In genomic region chr5:180069589-180070247, GRCh38 we compare ENCODE assay signal across 8 cellular contexts. TPM values are rescaled to one million over a fixed set of nuclear protein-coding genes. Genes with fewer than 3 reads are reported as not detected.
DNase-seq lines count a peak whose midpoint lies in the region; ATAC-seq and TF ChIP-seq lines count a peak whose summit lies in the region.

No MANE protein-coding gene starts in this region.

- H3K27me3 Mint-ChIP-seq in activated CD4-positive, alpha-beta T cell treated with anti-CD3 and anti-CD28 coated beads, Interleukin-2, amount 10 ng/mL, durations not matched to agents 7 days and 5 days, result peaks cover 27% of the 10 kb centered on the region

- H3K36me3 ChIP-seq in Panc1 (ENCODE audit: control insufficient read depth, insufficient read depth, low read length), result no peaks in the 10 kb centered on the region; the same call in 1 of the 2 replicates
- no peaks in the 10 kb centered on the region for H3K36me3 ChIP-seq in neural cell (ENCODE audit: insufficient read depth, low read length)

- no peaks in the 10 kb centered on the region for H3K9me3 Mint-ChIP-seq in activated CD4-positive, alpha-beta T cell treated with anti-CD3 and anti-CD28 coated beads, Interleukin-2, amount 10 ng/mL, durations not matched to agents 7 days and 5 days

- POLR2A ChIA-PET in Panc1 (lab: Charles Lee), result no interaction called here
- POLR2A ChIA-PET in activated CD4-positive, alpha-beta T cell treated with anti-CD3 and anti-CD28 coated beads, Interleukin-2, amount 10 ng/mL, durations not matched to agents 7 days and 5 days (lab: Charles Lee), result no interaction called here

- peak; percentile 78 for DNase-seq in GDM1 (lab: John Stamatoyannopoulos, UW)
- DNase-seq in Panc1 (ENCODE audit: low read depth, low spot score), result no peak
- DNase-seq in epithelial cell of esophagus (ENCODE audit: low read depth), result peak; percentile 43
- no peak for DNase-seq in stimulated activated CD4-positive, alpha-beta T cell treated with anti-CD3 and anti-CD28 coated beads, Interleukin-1b, Interleukin-23, amount 100 ng/mL, for 48 hours
- DNase-seq in activated gamma-delta T cell treated with Interleukin-2 at 50 U/mL for 16 hours, result no peak
- no peak for DNase-seq in activated CD4-positive, alpha-beta T cell treated with anti-CD3 and anti-CD28 coated beads, Interleukin-2, amount 10 ng/mL, durations not matched to agents 7 days and 5 days

- TF ChIP-seq RAD21 in neural cell (conservative IDR thresholded peaks at IDR 0.05), result no peak

- peaks cover 63% of the 10 kb centered on the region for H3K79me2 ChIP-seq in neural cell (replicated peaks; ENCODE audit: insufficient read depth, low read length)

- no peaks in the 10 kb centered on the region for H3K36me3 Mint-ChIP-seq in activated CD4-positive, alpha-beta T cell treated with anti-CD3 and anti-CD28 coated beads, Interleukin-2, amount 10 ng/mL, durations not matched to agents 7 days and 5 days (ENCODE audit: low read depth)

- H3K4me3 Mint-ChIP-seq in activated CD4-positive, alpha-beta T cell treated with anti-CD3 and anti-CD28 coated beads, Interleukin-2, amount 10 ng/mL, durations not matched to agents 7 days and 5 days, result no peak overlapping the region

- H3K9me2 ChIP-seq in neural cell (ENCODE audit: insufficient read depth, low read length), result no peaks in the 10 kb centered on the region

- H3K9me3 ChIP-seq in Panc1 (ENCODE audit: control insufficient read depth, insufficient read depth, low read depth, low read length) (peaks cover 6% of the 10 kb centered on the region; the same call in 1 of the 2 replicates), neural cell (ENCODE audit: low read length) (no peaks in the 10 kb centered on the region)

- peak overlapping the region; percentile 80 to 91 for H3K4me3 ChIP-seq in Panc1 (ENCODE audit: low read depth in 2 of 2, low read length in 2 of 2)
- H3K4me3 ChIP-seq in epithelial cell of esophagus (ENCODE audit: low read length), result peak overlapping the region; percentile 77
- H3K4me3 ChIP-seq in neural cell (ENCODE audit: low read length), result peak overlapping the region; percentile 96

- H3K9ac ChIP-seq in neural cell (ENCODE audit: low read length), result peak overlapping the region; percentile 97

- no peaks in the 10 kb centered on the region for H3F3A ChIP-seq in neural cell (ENCODE audit: insufficient read depth, low read length, poor library complexity, severe bottlenecking)

- peaks cover 20% of the 10 kb centered on the region for H3K4me1 Mint-ChIP-seq in activated CD4-positive, alpha-beta T cell treated with anti-CD3 and anti-CD28 coated beads, Interleukin-2, amount 10 ng/mL, durations not matched to agents 7 days and 5 days

- H4K20me1 ChIP-seq in neural cell (ENCODE audit: insufficient read depth), result peaks cover 11% of the 10 kb centered on the region

- TF ChIP-seq CTCF in Panc1 (IDR thresholded peaks at IDR 0.05) (no peak), epithelial cell of esophagus (IDR thresholded peaks at IDR 0.05; ENCODE audit: insufficient read depth, low read depth, low read length, missing control alignments) (no peak), neural cell (IDR thresholded peaks at IDR 0.05; ENCODE audit: poor library complexity, severe bottlenecking) (no peak)

- H2AFZ ChIP-seq in neural cell (ENCODE audit: low read depth, low read length), result no peak overlapping the region

- peaks cover 19% of the 10 kb centered on the region for H3K4me1 ChIP-seq in Panc1 (ENCODE audit: control insufficient read depth, insufficient read depth, low read length)

- H3K27ac ChIP-seq in Panc1 (ENCODE audit: low read length) (peak overlapping the region; percentile 88), neural cell (ENCODE audit: low read length) (peak overlapping the region; percentile 88)

- no peak overlapping the region for H3K27ac Mint-ChIP-seq in activated CD4-positive, alpha-beta T cell treated with anti-CD3 and anti-CD28 coated beads, Interleukin-2, amount 10 ng/mL, durations not matched to agents 7 days and 5 days

- no peak for ATAC-seq in Panc1
- no peak for ATAC-seq in HG03095 (IDR thresholded peaks at IDR 0.05; ENCODE audit: unreplicated experiment)

- peak overlapping the region; percentile 97 for H3K4me2 ChIP-seq in neural cell (ENCODE audit: low read length)

- no peak for TF ChIP-seq EP300 in neural cell (conservative IDR thresholded peaks at IDR 0.05; ENCODE audit: poor library complexity, severe bottlenecking)

- intact Hi-C loops in Panc1 (cut with micrococcal nuclease; ENCODE audit: unreplicated experiment), result no loop called here

- CTCF ChIA-PET in Panc1 (lab: Charles Lee), result interaction anchor here (1.4 kb wide), 1 partner anchor 22 kb away, joined by 3 read pairs; no protein-coding TSS in a partner anchor
- CTCF ChIA-PET in activated CD4-positive, alpha-beta T cell treated with anti-CD3 and anti-CD28 coated beads, Interleukin-2, amount 10 ng/mL, durations not matched to agents 7 days and 5 days (lab: Charles Lee), result no interaction called here

- BruUV-seq in Panc1 (replicated peaks; lab: Mats Ljungman, UMichigan), result no TSS peak

- in situ Hi-C loops in Panc1 (cut with HindIII; ENCODE audit: low pct_unique_long_range_greater_than_20kb, low sequenced_read_pairs), result no loop called here

- H3K27me3 ChIP-seq in Panc1 (ENCODE audit: control insufficient read depth, insufficient read depth, low read length) (no peaks in the 10 kb centered on the region), neural cell (ENCODE audit: insufficient read depth, low read depth, low read length) (no peaks in the 10 kb centered on the region)

TF ChIP-seq in neural cell, 6 proteins besides CTCF, POLR2A, EP300 and RAD21:
- TF ChIP-seq MXI1 (conservative IDR thresholded peaks at IDR 0.05; ENCODE audit: poor library complexity, severe bottlenecking) (peak; percentile 55), SMC3 (conservative IDR thresholded peaks at IDR 0.05; ENCODE audit: poor library complexity) (no peak), REST (IDR thresholded peaks at IDR 0.05; ENCODE audit: borderline replicate concordance) (peak; percentile 20), POLR2AphosphoS5 (IDR thresholded peaks at IDR 0.05) (peak; percentile 55), EZH2 (IDR thresholded peaks at IDR 0.05; ENCODE audit: borderline replicate concordance, insufficient read depth, low read length, poor library complexity, severe bottlenecking) (no peak)

RNA-seq across cellular contexts. Expression of gene RNF130, which starts 1.8 kb away (rescaled TPM):
- 73.1 TPM for total RNA-seq in Panc1 (2021; ENCODE audit: unreplicated experiment)
- 89.7 TPM for polyA plus RNA-seq in Panc1 (2012; ENCODE audit: insufficient read length)
- 48.7 and 62.8 TPM in 2 replicates for polyA plus RNA-seq in neural cell
- polyA minus RNA-seq in neural cell, result 110 and 143 TPM in 2 replicates
- total RNA-seq in activated CD4-positive, alpha-beta T cell treated with anti-CD3 and anti-CD28 coated beads, Interleukin-2, amount 10 ng/mL, durations not matched to agents 7 days and 5 days, result 1 to 10 TPM; 3.8 to 4.3 TPM

Comparison
In these comparisons a context has a peak if more than half of its experiments do, and no peak if none do; other contexts are left out.
1. DNase-seq: peak in GDM1 (single experiment) and epithelial cell of esophagus (single experiment); none in Panc1 (single experiment), stimulated activated CD4-positive, alpha-beta T cell treated with anti-CD3 and anti-CD28 coated beads, Interleukin-1b, Interleukin-23, amount 100 ng/mL, for 48 hours (single experiment), activated gamma-delta T cell treated with Interleukin-2 at 50 U/mL for 16 hours (single experiment) and activated CD4-positive, alpha-beta T cell treated with anti-CD3 and anti-CD28 coated beads, Interleukin-2, amount 10 ng/mL, durations not matched to agents 7 days and 5 days (single experiment).
2. RNA of gene RNF130, which starts 1.8 kb away (total RNA-seq): 73.1 TPM in Panc1 (single experiment); 3.8 to 4.3 TPM in activated CD4-positive, alpha-beta T cell treated with anti-CD3 and anti-CD28 coated beads, Interleukin-2, amount 10 ng/mL, durations not matched to agents 7 days and 5 days; every median in the first group is over 10 times any median in the second.
3. Peak in every context shown above with its lines, with median percentiles within 50 percentile points of each other: H3K4me3 ChIP-seq.